32 cellular contexts compared by ENCODE assay signal in genomic region chr15:23395832-23396231, GRCh38. TPM values are rescaled to one million over a fixed set of nuclear protein-coding genes. Genes with fewer than 3 reads are reported as not detected.
"Had no signal": no experiment of that assay in that cellular context is flagged by ENCODE, and none has a peak within 500 bp of the region (broad histone marks: within the 10 kb centered on the region; RNA-seq: fewer than 3 reads in every experiment).

No MANE protein-coding gene starts in this region.

- H3K36me3 ChIP-seq: ascending aorta, SJSA1 had no signal

- H3K4me1 ChIP-seq: body of pancreas, SJSA1 had no signal

- H3K9me3 ChIP-seq: ascending aorta, body of pancreas, SJSA1 had no signal

- ATAC-seq: activated naive CD4-positive, alpha-beta T cell treated with anti-CD3 and anti-CD28 coated beads, Interleukin-2, amount 50 U/mL, for 72 hours; activated naive CD8-positive, alpha-beta T cell treated with anti-CD3 and anti-CD28 coated beads, Interleukin-2, amount 50 U/mL, for 24 hours; activated T-cell treated with anti-CD3 and anti-CD28 coated beads, Interleukin-2, amount 50 U/mL, for 4 hours; body of pancreas; T-cell had no signal

- H3K27me3 Mint-ChIP-seq: activated B cell treated with CpG ODN at 0.5 μM for 24 hours; activated CD4-positive, alpha-beta T cell treated with anti-CD3 and anti-CD28 coated beads, Interleukin-2, amount 10 ng/mL, durations not matched to agents 7 days and 5 days; activated naive CD8-positive, alpha-beta T cell treated with anti-CD3 and anti-CD28 coated beads, Interleukin-2, amount 50 U/mL, for 24 hours; central memory CD8-positive, alpha-beta T cell had no signal

- H3K9me3 Mint-ChIP-seq: activated B cell treated with CpG ODN at 0.5 μM for 24 hours; activated CD4-positive, alpha-beta memory T cell treated with anti-CD3 and anti-CD28 coated beads for 36 hours; activated CD4-positive, alpha-beta T cell treated with anti-CD3 and anti-CD28 coated beads, Interleukin-2, amount 10 ng/mL, durations not matched to agents 7 days and 5 days; activated naive CD4-positive, alpha-beta T cell treated with anti-CD3 and anti-CD28 coated beads, Interleukin-2, amount 50 U/mL, for 72 hours; activated naive CD8-positive, alpha-beta T cell treated with anti-CD3 and anti-CD28 coated beads, Interleukin-2, amount 50 U/mL, for 24 hours; activated T-cell treated with anti-CD3 and anti-CD28 coated beads, Interleukin-2, amount 50 U/mL, for 4 hours; central memory CD8-positive, alpha-beta T cell had no signal

- H3K4me3 ChIP-seq: ascending aorta, body of pancreas, SJSA1 had no signal

- H3K4me1 Mint-ChIP-seq: activated B cell treated with CpG ODN at 0.5 μM for 24 hours; activated CD4-positive, alpha-beta T cell treated with anti-CD3 and anti-CD28 coated beads, Interleukin-2, amount 10 ng/mL, durations not matched to agents 7 days and 5 days; activated naive CD8-positive, alpha-beta T cell treated with anti-CD3 and anti-CD28 coated beads, Interleukin-2, amount 50 U/mL, for 24 hours; central memory CD8-positive, alpha-beta T cell; T-cell had no signal

- FAIRE-seq: bronchial epithelial cell, TTC549 had no signal

- H3K36me3 Mint-ChIP-seq: activated CD4-positive, alpha-beta memory T cell treated with anti-CD3 and anti-CD28 coated beads for 36 hours; activated naive CD4-positive, alpha-beta T cell treated with anti-CD3 and anti-CD28 coated beads, Interleukin-2, amount 50 U/mL, for 72 hours; T-cell had no signal

- DNase-seq: activated B cell treated with CpG ODN at 0.5 μM for 24 hours; activated CD4-positive, alpha-beta memory T cell treated with anti-CD3 and anti-CD28 coated beads for 36 hours; activated CD4-positive, alpha-beta T cell treated with anti-CD3 and anti-CD28 coated beads for 1 hour; activated CD4-positive, alpha-beta T cell treated with anti-CD3 and anti-CD28 coated beads, Interleukin-2, amount 10 ng/mL, durations not matched to agents 7 days and 5 days; activated CD8-positive, alpha-beta memory T cell treated with anti-CD3 and anti-CD28 coated beads for 24 hours; activated effector memory CD4-positive, alpha-beta T cell treated with anti-CD3 and anti-CD28 coated beads, Interleukin-2, amount 50 U/mL, for 16 hours; activated naive CD4-positive, alpha-beta T cell treated with Interleukin-2 at 50 U/mL for 16 hours; activated naive CD8-positive, alpha-beta T cell treated with anti-CD3 and anti-CD28 coated beads, Interleukin-2, amount 50 U/mL, for 24 hours; activated T-cell treated with anti-CD3 and anti-CD28 coated beads, Interleukin-2, amount 50 U/mL, for 4 hours; amniotic stem cell; body of pancreas; Kasumi-1; NCI-H1092 treated with DMSO at 0.1 percent for 48 hours; NCI-H1436; NCI-H1694 treated with DMSO at 0.1 percent for 48 hours; NCI-H2029 treated with DMSO at 0.1 percent for 48 hours; NCI-H345; NCI-H510A; NCI-H526 treated with DMSO at 0.1 percent for 48 hours; NCI-H82; RPMI8226; SHP77; T-cell; T-helper 2 cell; T1000 had no signal

- H3K27ac Mint-ChIP-seq: activated B cell treated with CpG ODN at 0.5 μM for 24 hours; activated CD4-positive, alpha-beta memory T cell treated with anti-CD3 and anti-CD28 coated beads for 36 hours; activated CD4-positive, alpha-beta T cell treated with anti-CD3 and anti-CD28 coated beads, Interleukin-2, amount 10 ng/mL, durations not matched to agents 7 days and 5 days; activated naive CD4-positive, alpha-beta T cell treated with anti-CD3 and anti-CD28 coated beads, Interleukin-2, amount 50 U/mL, for 72 hours; activated naive CD8-positive, alpha-beta T cell treated with anti-CD3 and anti-CD28 coated beads, Interleukin-2, amount 50 U/mL, for 24 hours; T-cell had no signal

- H3K27me3 ChIP-seq: ascending aorta, SJSA1 had no signal

- H3K4me3 Mint-ChIP-seq: activated B cell treated with CpG ODN at 0.5 μM for 24 hours; activated CD4-positive, alpha-beta memory T cell treated with anti-CD3 and anti-CD28 coated beads for 36 hours; activated CD4-positive, alpha-beta T cell treated with anti-CD3 and anti-CD28 coated beads, Interleukin-2, amount 10 ng/mL, durations not matched to agents 7 days and 5 days; activated naive CD8-positive, alpha-beta T cell treated with anti-CD3 and anti-CD28 coated beads, Interleukin-2, amount 50 U/mL, for 24 hours; activated T-cell treated with anti-CD3 and anti-CD28 coated beads, Interleukin-2, amount 50 U/mL, for 4 hours; central memory CD8-positive, alpha-beta T cell; T-cell had no signal

- H3K27ac ChIP-seq: ascending aorta, body of pancreas, SJSA1 had no signal

RNA-seq across cellular contexts. Expression of gene GOLGA8S, which starts 41.3 kb away (rescaled TPM):
- total RNA-seq: activated T-cell treated with anti-CD3 and anti-CD28 coated beads, Interleukin-2, amount 50 U/mL, for 4 hours; ascending aorta; bronchial epithelial cell had no signal

RNA-seq across cellular contexts. Expression of gene GOLGA6L2, which starts 51.2 kb away (rescaled TPM):
- total RNA-seq: activated B cell treated with CpG ODN at 0.5 μM for 24 hours; activated CD4-positive, alpha-beta memory T cell treated with anti-CD3 and anti-CD28 coated beads for 36 hours; activated CD4-positive, alpha-beta T cell treated with anti-CD3 and anti-CD28 coated beads, Interleukin-2, amount 10 ng/mL, durations not matched to agents 7 days and 5 days; activated naive CD4-positive, alpha-beta T cell treated with anti-CD3 and anti-CD28 coated beads, Interleukin-2, amount 50 U/mL, for 72 hours; activated T-cell treated with anti-CD3 and anti-CD28 coated beads, Interleukin-2, amount 50 U/mL, for 4 hours; ascending aorta; body of pancreas; bronchial epithelial cell; OCI-LY7; SJSA1; T-cell had no signal
